8 cellular contexts compared by ENCODE assay signal in genomic region chr6:31546339-31546961, GRCh38.
DNase-seq lines count a peak whose midpoint lies in the region; ATAC-seq, FAIRE-seq and TF ChIP-seq lines count a peak whose summit lies in the region.

TSS of gene ATP6V1G2 (minus strand) at chr6:31546608. CDS start at chr6:31546559, 49 bp downstream.

- peak; percentile 99 for TF ChIP-seq CTCF in AG09319 (IDR thresholded peaks at IDR 0.05; ENCODE audit: low read depth, low read length)

- peak; percentile 81 for DNase-seq in AG09319 (ENCODE audit: extremely low read depth, low read depth)
- peak; percentile 87 for DNase-seq in HTR-8/SVneo (ENCODE audit: insufficient read length, low spot score)
- peak; percentile 78 to 83 for DNase-seq in NOMO-1 (lab: John Stamatoyannopoulos, UW; ENCODE audit: unreplicated experiment in 2 of 2)
- peak; percentile 69 to 74 for DNase-seq in activated CD8-positive, alpha-beta memory T cell treated with anti-CD3 and anti-CD28 coated beads for 4 hours (ENCODE audit: low read depth in 2 of 2)
- peak; percentile 65 to 83 (median 78) for DNase-seq in effector memory CD4-positive, alpha-beta T cell
- DNase-seq in memory B cell (ENCODE audit: low spot score in 2 of 2) = peak; percentile 74 to 86
- DNase-seq in stimulated activated CD8-positive, alpha-beta memory T cell treated with anti-CD3 and anti-CD28 coated beads, Interleukin-12 subunit alpha, Interleukin-12 subunit beta, amount 100 ng/mL, for 24 hours (ENCODE audit: extremely low read depth) = peak; percentile 65

- peak; percentile 39 for ATAC-seq in GM19023 (IDR thresholded peaks at IDR 0.05; ENCODE audit: unreplicated experiment)
- ATAC-seq in memory B cell (ENCODE audit: low read depth) = peak; percentile 45

- H3K36me3 ChIP-seq in effector memory CD4-positive, alpha-beta T cell (ENCODE audit: control insufficient read depth, insufficient read depth, low read length) = no peaks in the 10 kb centered on the region

- FAIRE-seq in HTR-8/SVneo (lab: Jason Lieb, UNC) = peak; percentile 69

- no peaks in the 10 kb centered on the region for H3K9me3 Mint-ChIP-seq in memory B cell

- H3K27ac Mint-ChIP-seq in memory B cell = peak within 1 kb of the TSS; percentile 89

- H3K27ac ChIP-seq in effector memory CD4-positive, alpha-beta T cell (ENCODE audit: insufficient read depth, low read length, poor library complexity, severe bottlenecking) = peak within 1 kb of the TSS; percentile 76

- H3K36me3 Mint-ChIP-seq in memory B cell = no peaks in the 10 kb centered on the region

- peaks cover 23% of the 10 kb centered on the region for H3K4me1 Mint-ChIP-seq in memory B cell

- peak within 1 kb of the TSS; percentile 15 for H3K4me3 ChIP-seq in effector memory CD4-positive, alpha-beta T cell (ENCODE audit: insufficient read depth, low read depth, low read length, poor library complexity, severe bottlenecking)

- peaks cover 20% of the 10 kb centered on the region for H3K4me1 ChIP-seq in effector memory CD4-positive, alpha-beta T cell (ENCODE audit: control insufficient read depth, insufficient read depth, low read length, poor library complexity, severe bottlenecking)

- no peaks in the 10 kb centered on the region for H3K9me3 ChIP-seq in effector memory CD4-positive, alpha-beta T cell (ENCODE audit: control insufficient read depth, low read length)

- peak within 1 kb of the TSS; percentile 89 for H3K4me3 Mint-ChIP-seq in memory B cell

- H3K27me3 Mint-ChIP-seq in memory B cell = no peaks in the 10 kb centered on the region

- no peaks in the 10 kb centered on the region for H3K27me3 ChIP-seq in effector memory CD4-positive, alpha-beta T cell (replicated peaks; ENCODE audit: control insufficient read depth, insufficient read depth, low read length, poor library complexity, severe bottlenecking)

Comparison
In these comparisons a context has a peak if more than half of its experiments do, and no peak if none do; other contexts are left out.
1. Peak in every context shown above with its lines: DNase-seq, ATAC-seq, H3K4me3 ChIP-seq and H3K27ac ChIP-seq.